19 cellular contexts compared by ENCODE assay signal in the genomic region with DNA sequence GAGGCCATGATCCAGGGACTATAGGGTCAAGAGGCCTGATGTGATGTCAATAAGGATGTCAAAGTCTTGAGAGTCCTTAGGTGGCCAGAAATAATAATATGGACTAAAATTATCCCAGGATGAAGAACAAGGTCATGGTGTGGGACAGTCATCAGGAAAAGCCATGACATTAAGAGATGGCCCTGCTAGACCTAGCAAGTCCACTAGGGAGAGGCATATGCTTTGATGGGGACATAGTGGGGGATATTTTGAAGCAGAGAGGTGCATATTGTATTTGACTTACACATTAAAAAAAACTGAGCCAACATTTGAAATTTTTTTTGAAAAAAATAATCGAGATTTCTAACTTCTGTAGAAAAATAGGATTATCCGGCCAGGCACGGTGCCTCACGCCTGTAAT. TPM values are rescaled to one million over a fixed set of nuclear protein-coding genes. Genes with fewer than 3 reads are reported as not detected.
DNase-seq lines count a peak whose midpoint lies in the region; ATAC-seq and TF ChIP-seq lines count a peak whose summit lies in the region.
"Had no signal": no experiment of that assay in that cellular context is flagged by ENCODE, and none has a peak within 500 bp of the region (broad histone marks: within the 10 kb centered on the region; RNA-seq: fewer than 3 reads in every experiment).

No MANE protein-coding gene starts in this region.

- TF ChIP-seq POLR2A in gastrocnemius medialis (IDR thresholded peaks at IDR 0.05) = no peak

- no peak overlapping the region for H3K27ac ChIP-seq in CD4-positive, alpha-beta memory T cell (ENCODE audit: low read depth, low read length)
- H3K27ac ChIP-seq in OCI-LY7 (ENCODE audit: low read depth, low read length, poor library complexity, severe bottlenecking) (no peak overlapping the region), gastrocnemius medialis (no peak overlapping the region)
- H3K27ac ChIP-seq: A549, C4-2B, HL-60 had no signal

- peak; percentile 22 for TF ChIP-seq CTCF in GM13977 (IDR thresholded peaks at IDR 0.05; ENCODE audit: extremely low read depth, insufficient read depth, missing control alignments)
- TF ChIP-seq CTCF in OCI-LY7 (conservative IDR thresholded peaks at IDR 0.05; ENCODE audit: low read length) = peak; percentile 49; the same call in 1 of the 2 replicates
- TF ChIP-seq CTCF in gastrocnemius medialis (IDR thresholded peaks at IDR 0.05 in 4 of 5, conservative IDR thresholded peaks at IDR 0.05 in 1 of 5) = no peak

- H3K4me1 ChIP-seq in CD4-positive, alpha-beta memory T cell (ENCODE audit: insufficient read depth, low read length) = peaks cover 5% of the 10 kb centered on the region
- H3K4me1 ChIP-seq in OCI-LY7 (ENCODE audit: insufficient read depth, low read length, poor library complexity, severe bottlenecking) (peaks cover 23% of the 10 kb centered on the region), gastrocnemius medialis (no peaks in the 10 kb centered on the region)
- H3K4me1 ChIP-seq: A549 had no signal

- DNase-seq in CD4-positive, alpha-beta memory T cell = no peak
- no peak for DNase-seq in GM13977 (ENCODE audit: low spot score)
- peak; percentile 40 for DNase-seq in OCI-LY7 (ENCODE audit: low spot score)
- no peak for DNase-seq in memory B cell (ENCODE audit: low spot score in 2 of 2)
- DNase-seq in HT-29 (ENCODE audit: low spot score) = no peak
- DNase-seq in NAMALWA (ENCODE audit: low spot score) = no peak
- no peak for DNase-seq in gastrocnemius medialis
- DNase-seq in NCI-H526 (lab: John Stamatoyannopoulos, UW) = no peak
- DNase-seq: DMS 273 treated with DMSO at 0.1 percent for 48 hours, NCI-H1105, NCI-H187, NCI-H446, NCI-H748 treated with DMSO at 0.1 percent for 48 hours had no signal

- no peaks in the 10 kb centered on the region for H3K9me3 ChIP-seq in CD4-positive, alpha-beta memory T cell (ENCODE audit: control insufficient read depth in 1 of 2, low read length in 2 of 2)
- H3K9me3 ChIP-seq in OCI-LY7 (ENCODE audit: low read length) = no peaks in the 10 kb centered on the region
- no peaks in the 10 kb centered on the region for H3K9me3 ChIP-seq in gastrocnemius medialis
- H3K9me3 ChIP-seq: A549, HAP-1 had no signal

- CTCF ChIA-PET in CD4-positive, alpha-beta memory T cell (lab: Charles Lee; ENCODE audit: partially characterized antibody) = no interaction called here
- CTCF ChIA-PET in OCI-LY7 (lab: Charles Lee; ENCODE audit: unreplicated experiment) = no interaction called here

- no peak overlapping the region for H3K4me3 ChIP-seq in CD4-positive, alpha-beta memory T cell (ENCODE audit: low read length in 2 of 2)
- H3K4me3 ChIP-seq in OCI-LY7 (ENCODE audit: low read depth, low read length, poor library complexity, severe bottlenecking) (no peak overlapping the region), gastrocnemius medialis (no peak overlapping the region)
- H3K4me3 ChIP-seq: A549, HAP-1 had no signal

- H3K4me1 Mint-ChIP-seq in CD4-positive, alpha-beta memory T cell = peaks cover 8 to 27% (median 9%) of the 10 kb centered on the region in 4 donors
- H3K4me1 Mint-ChIP-seq in memory B cell = peaks cover 26% of the 10 kb centered on the region

- no peaks in the 10 kb centered on the region for H3K36me3 ChIP-seq in CD4-positive, alpha-beta memory T cell (ENCODE audit: insufficient read depth, low read length)
- H3K36me3 ChIP-seq in OCI-LY7 (ENCODE audit: insufficient read depth, low read length) = no peaks in the 10 kb centered on the region
- H3K36me3 ChIP-seq in gastrocnemius medialis = no peaks in the 10 kb centered on the region
- H3K36me3 ChIP-seq: HAP-1 had no signal

- no peaks in the 10 kb centered on the region for H4K20me1 ChIP-seq in OCI-LY7 (ENCODE audit: insufficient read depth, low read length)

- in situ Hi-C loops in GM13977 (cut with MboI; ENCODE audit: low pct_unique_long_range_greater_than_20kb, low sequenced_read_pairs, unreplicated experiment) = no loop called here
- in situ Hi-C loops in gastrocnemius medialis (cut with MboI; ENCODE audit: low sequenced_read_pairs in 4 of 4) = no loop called here

- no peaks in the 10 kb centered on the region for H3K36me3 Mint-ChIP-seq in CD4-positive, alpha-beta memory T cell
- H3K36me3 Mint-ChIP-seq in memory B cell = no peaks in the 10 kb centered on the region

- peaks cover 0 to 4% (median 0%) of the 10 kb centered on the region in 8 donors for H3K9me3 Mint-ChIP-seq in CD4-positive, alpha-beta memory T cell
- peaks cover 3% of the 10 kb centered on the region for H3K9me3 Mint-ChIP-seq in memory B cell

- H3K27me3 Mint-ChIP-seq in CD4-positive, alpha-beta memory T cell = no peaks in the 10 kb centered on the region
- no peaks in the 10 kb centered on the region for H3K27me3 Mint-ChIP-seq in memory B cell

- H2AFZ ChIP-seq in OCI-LY7 (ENCODE audit: low read length) = no peak overlapping the region

- H3K9me2 ChIP-seq in OCI-LY7 (ENCODE audit: insufficient read depth, low read length) = no peaks in the 10 kb centered on the region

- no peaks in the 10 kb centered on the region for H3K27me3 ChIP-seq in CD4-positive, alpha-beta memory T cell (ENCODE audit: insufficient read depth, low read length)
- no peaks in the 10 kb centered on the region for H3K27me3 ChIP-seq in gastrocnemius medialis

- intact Hi-C loops in CD4-positive, alpha-beta memory T cell (cut with micrococcal nuclease) = no loop called here
- intact Hi-C loops in OCI-LY7 (cut with micrococcal nuclease; ENCODE audit: unreplicated experiment) (loop anchor here (1.0 kb wide), 1 partner anchor 207 kb away; no protein-coding TSS in a partner anchor), gastrocnemius medialis (cut with DNase I; ENCODE audit: low total_unique reads) (no loop called here)

- H3K27ac Mint-ChIP-seq in CD4-positive, alpha-beta memory T cell = peak overlapping the region in 4 of 7 donors; percentile 14 to 55 (median 41)
- H3K27ac Mint-ChIP-seq in memory B cell = no peak overlapping the region

- H3K4me2 ChIP-seq in OCI-LY7 (ENCODE audit: low read length) = no peak overlapping the region
- H3K4me2 ChIP-seq: A549 had no signal

- no TSS peak for BruUV-seq in OCI-LY7 (replicated peaks; lab: Mats Ljungman, UMichigan)

- H3K4me3 Mint-ChIP-seq in CD4-positive, alpha-beta memory T cell = peak overlapping the region in 1 of 8 donors; percentile 11
- H3K4me3 Mint-ChIP-seq in memory B cell = no peak overlapping the region

- peak; percentile 47 for ATAC-seq in memory B cell (ENCODE audit: low read depth)
- no peak for ATAC-seq in gastrocnemius medialis
- ATAC-seq: A549, Panc1, Right ventricle myocardium inferior had no signal

- POLR2A ChIA-PET in CD4-positive, alpha-beta memory T cell (lab: Charles Lee; ENCODE audit: partially characterized antibody) = no interaction called here
- POLR2A ChIA-PET in OCI-LY7 (lab: Charles Lee) = interaction anchor here (0.6 to 1.4 kb wide), 4 partner anchors 35 to 60 kb away, joined by 3 to 6 read pairs (median 4); no protein-coding TSS in a partner anchor

- no peaks in the 10 kb centered on the region for H3K79me2 ChIP-seq in OCI-LY7 (ENCODE audit: insufficient read depth, low read depth, low read length)

RNA-seq across cellular contexts. Expression of a gene that starts 53.3 kb away (rescaled TPM):
- 100 to 1,000 TPM; 306 to 308 TPM for total RNA-seq in CD4-positive, alpha-beta memory T cell
- polyA plus RNA-seq in CD4-positive, alpha-beta memory T cell = 1,000 to 10,000 TPM in 1 of 2 donors, 100 to 1,000 TPM in 1; 368 to 1,556 TPM
- total RNA-seq in OCI-LY7 (2014; rRNA removed; shearing (Covaris generic)) = 367 and 432 TPM in 2 replicates
- total RNA-seq in OCI-LY7 (2022) (243 and 289 TPM in 2 replicates), gastrocnemius medialis (1 to 10 TPM; 2.5 to 6.6 (median 4.0) TPM)
- total RNA-seq in HT-29 (2014; rRNA removed; shearing (Covaris generic)) = 4.9 and 5.4 TPM in 2 replicates

Comparison
In these comparisons a context has a peak if more than half of its experiments do, and no peak if none do; other contexts are left out.
1. CTCF ChIP-seq: peak in GM13977 (single experiment) and OCI-LY7 (single experiment); none in gastrocnemius medialis (0 of 5).
2. RNA of a gene that starts 53.3 kb away (total RNA-seq): 243 to 432 TPM in OCI-LY7 and 306 to 308 TPM in CD4-positive, alpha-beta memory T cell; 4.9 to 5.4 TPM in HT-29 and 2.5 to 6.6 TPM in gastrocnemius medialis; every median in the first group is over 10 times any median in the second.